Comparison of ENCODE assay signal across 8 cellular contexts in the genomic region with DNA sequence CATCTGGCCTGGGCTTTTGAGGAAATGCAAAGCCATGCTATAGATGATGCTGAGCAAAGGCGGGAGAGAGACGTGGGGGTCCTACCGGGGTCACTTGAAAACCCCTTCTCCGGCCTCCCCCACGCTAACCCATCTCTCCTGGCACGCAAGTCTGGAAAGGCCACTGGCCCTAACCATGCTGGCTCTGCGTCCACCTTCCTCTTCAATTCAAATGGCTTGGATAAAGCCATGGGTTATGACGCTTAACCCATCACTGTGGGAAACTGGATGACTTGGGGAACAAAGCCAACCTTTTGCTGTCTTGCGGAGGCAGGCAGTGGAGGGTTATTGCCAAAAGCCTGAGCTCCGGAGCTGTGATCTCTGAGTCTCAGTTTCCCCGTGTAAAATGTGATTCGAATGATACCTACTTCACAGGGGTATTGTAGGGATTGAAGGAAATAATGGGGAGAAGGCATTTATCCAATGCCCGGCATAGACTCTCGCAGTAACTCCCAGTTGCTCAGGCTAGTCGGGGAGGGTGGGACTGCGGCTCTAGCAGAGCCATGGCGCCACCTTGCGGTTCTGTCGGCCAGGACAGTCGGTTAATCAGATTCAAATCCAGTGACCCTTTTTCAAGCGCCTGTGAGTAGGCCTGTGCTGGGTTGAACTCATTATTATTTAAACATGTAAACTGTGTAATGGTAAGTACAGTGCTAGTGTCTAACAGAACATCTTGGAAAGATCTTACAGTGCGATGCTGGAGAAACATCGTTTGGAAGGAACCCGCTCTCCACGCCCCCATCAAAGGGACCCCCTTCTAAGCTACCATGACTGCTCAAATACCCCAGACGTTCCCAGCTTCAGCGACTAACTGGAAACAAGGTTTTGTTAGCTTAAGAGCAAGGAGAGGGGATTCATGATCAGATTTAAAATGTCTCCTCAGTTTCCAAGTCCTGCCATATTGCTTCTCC. TPM values are rescaled to one million over a fixed set of nuclear protein-coding genes. Genes with fewer than 3 reads are reported as not detected.
A peak's percentile ranks its signal among the peaks of the same experiment; 100 is the strongest.
DNase-seq lines count a peak whose midpoint lies in the region; ATAC-seq and TF ChIP-seq lines count a peak whose summit lies in the region.

No MANE protein-coding gene starts in this region.

- POLR2A ChIA-PET in OCI-LY7 (lab: Charles Lee) = no interaction called here

- no TSS peak for BruUV-seq in OCI-LY7 (replicated peaks; lab: Mats Ljungman, UMichigan)

- no peak overlapping the region for H3K27ac ChIP-seq in OCI-LY7 (ENCODE audit: low read depth, low read length, poor library complexity, severe bottlenecking)

- no peaks in the 10 kb centered on the region for H3K9me3 ChIP-seq in OCI-LY7 (ENCODE audit: low read length)

- H4K20me1 ChIP-seq in OCI-LY7 (ENCODE audit: insufficient read depth, low read length) = no peaks in the 10 kb centered on the region

- no peak for TF ChIP-seq POLR2A in erythroblast (IDR thresholded peaks at IDR 0.05; ENCODE audit: low read length)

- no peaks in the 10 kb centered on the region for H3K27me3 Mint-ChIP-seq in natural killer cell (ENCODE audit: low read depth in 2 of 2)
- peaks cover 8% of the 10 kb centered on the region for H3K27me3 Mint-ChIP-seq in stimulated activated memory B cell treated with anti-CD40 and anti-IgM and Interleukin-4, amounts not matched to agents 10 μg/mL and 1 μg/mL and 100 μg/mL, for 72 hours

- H3K4me1 Mint-ChIP-seq in natural killer cell = peaks cover 5% of the 10 kb centered on the region in 2 donors
- no peaks in the 10 kb centered on the region for H3K4me1 Mint-ChIP-seq in stimulated activated memory B cell treated with anti-CD40 and anti-IgM and Interleukin-4, amounts not matched to agents 10 μg/mL and 1 μg/mL and 100 μg/mL, for 72 hours

- no peak overlapping the region for H3K4me2 ChIP-seq in OCI-LY7 (ENCODE audit: low read length)

- no peak overlapping the region for H3K4me3 Mint-ChIP-seq in natural killer cell
- no peak overlapping the region for H3K4me3 Mint-ChIP-seq in stimulated activated memory B cell treated with anti-CD40 and anti-IgM and Interleukin-4, amounts not matched to agents 10 μg/mL and 1 μg/mL and 100 μg/mL, for 72 hours

- ATAC-seq in GM21515 (IDR thresholded peaks at IDR 0.05; ENCODE audit: unreplicated experiment) (peak; percentile 91), natural killer cell (peak; percentile 87 to 99 (median 98))
- ATAC-seq in stimulated activated memory B cell treated with anti-CD40 and anti-IgM and Interleukin-4, amounts not matched to agents 10 μg/mL and 1 μg/mL and 100 μg/mL, for 72 hours = peak; percentile 89

- no peaks in the 10 kb centered on the region for H3K9me3 Mint-ChIP-seq in natural killer cell
- H3K9me3 Mint-ChIP-seq in stimulated activated memory B cell treated with anti-CD40 and anti-IgM and Interleukin-4, amounts not matched to agents 10 μg/mL and 1 μg/mL and 100 μg/mL, for 72 hours = no peaks in the 10 kb centered on the region

- H3K27ac Mint-ChIP-seq in natural killer cell = no peak overlapping the region
- H3K27ac Mint-ChIP-seq in stimulated activated memory B cell treated with anti-CD40 and anti-IgM and Interleukin-4, amounts not matched to agents 10 μg/mL and 1 μg/mL and 100 μg/mL, for 72 hours = no peak overlapping the region

- CTCF ChIA-PET in OCI-LY7 (lab: Charles Lee; ENCODE audit: unreplicated experiment) = interaction anchor here (0.6 kb wide), 2 partner anchors 761 to 1322 kb away, joined by 3 read pairs; no protein-coding TSS in a partner anchor

- no peaks in the 10 kb centered on the region for H3K36me3 ChIP-seq in OCI-LY7 (ENCODE audit: insufficient read depth, low read length)

- DNase-seq in D341Med (ENCODE audit: low spot score) = peak; percentile 91
- peak; percentile 69 for DNase-seq in Jurkat, Clone E6-1 (ENCODE audit: low read depth, low spot score)
- peak; percentile 80 for DNase-seq in OCI-LY7 (ENCODE audit: low spot score)
- DNase-seq in activated T-cell treated with anti-CD3 and anti-CD28 coated beads for 24 hours (ENCODE audit: low read depth) = peak; percentile 74
- peak; percentile 87 to 94 for DNase-seq in erythroblast (lab: John Stamatoyannopoulos, UW)
- peak; percentile 72 for DNase-seq in natural killer cell

- H3K36me3 Mint-ChIP-seq in natural killer cell = no peaks in the 10 kb centered on the region
- no peaks in the 10 kb centered on the region for H3K36me3 Mint-ChIP-seq in stimulated activated memory B cell treated with anti-CD40 and anti-IgM and Interleukin-4, amounts not matched to agents 10 μg/mL and 1 μg/mL and 100 μg/mL, for 72 hours

- H3K4me3 ChIP-seq in Jurkat, Clone E6-1 (ENCODE audit: low read length) = no peak overlapping the region
- no peak overlapping the region for H3K4me3 ChIP-seq in OCI-LY7 (ENCODE audit: low read depth, low read length, poor library complexity, severe bottlenecking)

- no peaks in the 10 kb centered on the region for H3K79me2 ChIP-seq in OCI-LY7 (ENCODE audit: insufficient read depth, low read depth, low read length)

- no peak overlapping the region for H2AFZ ChIP-seq in OCI-LY7 (ENCODE audit: low read length)

- H3K9me2 ChIP-seq in OCI-LY7 (ENCODE audit: insufficient read depth, low read length) = no peaks in the 10 kb centered on the region

- intact Hi-C loops in OCI-LY7 (cut with micrococcal nuclease; ENCODE audit: unreplicated experiment) (loop anchor here (1.0 to 10.0 kb wide), 6 partner anchors 76 to 1250 kb away; a partner anchor contains a TSS), natural killer cell (cut with micrococcal nuclease) (loop anchor here (1.0 kb wide), 4 partner anchors 78 to 332 kb away; no protein-coding TSS in a partner anchor)

- TF ChIP-seq CTCF in OCI-LY7 (conservative IDR thresholded peaks at IDR 0.05; ENCODE audit: low read length) (peak; percentile 97), natural killer cell (IDR thresholded peaks at IDR 0.05) (peak; percentile 88)

- H3K4me1 ChIP-seq in OCI-LY7 (ENCODE audit: insufficient read depth, low read length, poor library complexity, severe bottlenecking) = no peaks in the 10 kb centered on the region

RNA-seq across cellular contexts. Expression of a gene that starts 20.3 kb away (rescaled TPM):
- 53.1 TPM for polyA plus RNA-seq in Jurkat, Clone E6-1 (2012; ENCODE audit: insufficient read depth, insufficient read length)
- total RNA-seq in OCI-LY7 (2014; rRNA removed; shearing (Covaris generic)) = 55.9 and 72.4 TPM in 2 replicates
- total RNA-seq in OCI-LY7 (2022) (69.0 and 74.6 TPM in 2 replicates), natural killer cell (1 to 10 TPM in 1 of 3 donors, under 1 TPM in 2; 0.78 to 1.0 (median 0.99) TPM)

Comparison
In these comparisons a context has a peak if more than half of its experiments do, and no peak if none do; other contexts are left out.
1. RNA of a gene that starts 20.3 kb away (total RNA-seq): 55.9 to 74.6 TPM in OCI-LY7; 0.78 to 1.0 TPM in natural killer cell; every median in the first group is over 10 times any median in the second.
2. Peak in every context shown above with its lines, with median percentiles within 50 percentile points of each other: DNase-seq and ATAC-seq.